In the genomic region with DNA sequence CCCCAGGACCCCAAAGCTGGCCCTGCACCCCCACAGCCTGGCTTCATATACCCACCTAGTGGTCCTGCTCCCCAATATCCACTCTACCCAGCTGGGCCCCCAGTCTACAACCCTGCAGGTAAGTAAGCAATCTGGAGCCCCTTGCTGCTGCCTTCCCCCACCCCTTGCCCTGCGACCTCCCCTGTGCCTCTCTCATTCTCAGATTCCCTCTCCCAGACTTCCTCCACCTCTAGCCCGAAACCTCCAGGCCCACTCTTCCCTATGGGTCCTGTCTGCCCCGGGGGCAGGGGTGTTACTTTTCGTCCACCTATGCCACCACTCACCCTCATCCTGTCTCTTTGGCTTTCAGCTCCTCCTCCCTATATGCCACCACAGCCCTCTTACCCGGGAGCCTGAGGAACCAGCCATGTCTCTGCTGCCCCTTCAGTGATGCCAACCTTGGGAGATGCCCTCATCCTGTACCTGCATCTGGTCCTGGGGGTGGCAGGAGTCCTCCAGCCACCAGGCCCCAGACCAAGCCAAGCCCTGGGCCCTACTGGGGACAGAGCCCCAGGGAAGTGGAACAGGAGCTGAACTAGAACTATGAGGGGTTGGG, we compare ENCODE assay signal across 21 cellular contexts. TPM values are rescaled to one million over a fixed set of nuclear protein-coding genes. Genes with fewer than 3 reads are reported as not detected.
A peak's percentile ranks its signal among the peaks of the same experiment; 100 is the strongest.
DNase-seq lines count a peak whose midpoint lies in the region; ATAC-seq and TF ChIP-seq lines count a peak whose summit lies in the region.
"Had no signal": no experiment of that assay in that cellular context is flagged by ENCODE, and none has a peak within 500 bp of the region (broad histone marks: within the 10 kb centered on the region; RNA-seq: fewer than 3 reads in every experiment).

No MANE protein-coding gene starts in this region.

- intact Hi-C loops in esophagus muscularis mucosa (cut with DNase I) (no loop called here), psoas muscle (cut with DNase I) (loop anchor here in 1 of 2 donors (10.0 kb wide), 1 partner anchor 243 kb away; no protein-coding TSS in a partner anchor), tibial artery (cut with DNase I; ENCODE audit: low total_unique reads) (no loop called here)

- no peak for DNase-seq in esophagus muscularis mucosa (ENCODE audit: extremely low spot score)
- DNase-seq in psoas muscle: no peak
- peak; percentile 19 to 64 for DNase-seq in tibial artery
- DNase-seq in ecto neural progenitor cell (ENCODE audit: low spot score): no peak
- DNase-seq in Peyer's patch: no peak
- no peak for DNase-seq in activated naive CD4-positive, alpha-beta T cell treated with anti-CD3 and anti-CD28 coated beads, Interleukin-2, amount 50 U/mL, for 16 hours
- DNase-seq: ACHN, AML-193, DND-41, Karpas-422, NCI-H1048, NCI-H1436 treated with DMSO at 0.1 percent for 48 hours, NCI-H2029, NCI-H526 had no signal

- H3K27me3 ChIP-seq in esophagus muscularis mucosa (no peaks in the 10 kb centered on the region), psoas muscle (ENCODE audit: insufficient read depth in 3 of 3, low read length in 2 of 3) (no peaks in the 10 kb centered on the region), tibial artery (no peaks in the 10 kb centered on the region), Peyer's patch (peaks cover 0 to 4% of the 10 kb centered on the region in 2 donors)
- H3K27me3 ChIP-seq: SJSA1 had no signal

- H3K4me3 ChIP-seq in esophagus muscularis mucosa (no peak overlapping the region), psoas muscle (peak overlapping the region; percentile 79), tibial artery (no peak overlapping the region), Peyer's patch (no peak overlapping the region)
- H3K4me3 ChIP-seq: HAP-1, PC-9, SJSA1 had no signal

- no peak for TF ChIP-seq POLR2A in esophagus muscularis mucosa (IDR thresholded peaks at IDR 0.05; ENCODE audit: low read depth)
- no peak for TF ChIP-seq POLR2A in Peyer's patch (IDR thresholded peaks at IDR 0.05)

- ATAC-seq in psoas muscle: no peak

- TF ChIP-seq EP300 in esophagus muscularis mucosa (IDR thresholded peaks at IDR 0.05): no peak

- H3K4me1 ChIP-seq in esophagus muscularis mucosa: peaks cover 25 to 87% (median 87%) of the 10 kb centered on the region in 4 donors
- H3K4me1 ChIP-seq in psoas muscle: peaks cover 70% of the 10 kb centered on the region
- H3K4me1 ChIP-seq in tibial artery: peaks cover 0 to 80% (median 54%) of the 10 kb centered on the region in 4 donors
- peaks cover 0 to 22% (median 5%) of the 10 kb centered on the region in 4 donors for H3K4me1 ChIP-seq in Peyer's patch

- 79% methylated on average over 5 of the region's 5 CpGs for WGBS in esophagus muscularis mucosa
- WGBS in psoas muscle, 3 donors: 57 to 83% (median 65%) methylated on average over 5 of the region's 5 CpGs

- TF ChIP-seq CTCF in esophagus muscularis mucosa (IDR thresholded peaks at IDR 0.05) (no peak), psoas muscle (IDR thresholded peaks at IDR 0.05) (no peak), tibial artery (IDR thresholded peaks at IDR 0.05) (no peak), Peyer's patch (IDR thresholded peaks at IDR 0.05) (no peak)

- H3K36me3 ChIP-seq in esophagus muscularis mucosa (peaks cover 0 to 14% (median 9%) of the 10 kb centered on the region in 4 donors), psoas muscle (ENCODE audit: insufficient read depth in 1 of 2, low read depth in 1 of 2) (peaks cover 0 to 23% of the 10 kb centered on the region in 2 donors), tibial artery (peaks cover 3 to 13% (median 5%) of the 10 kb centered on the region in 3 donors), Peyer's patch (no peaks in the 10 kb centered on the region)
- H3K36me3 ChIP-seq: HAP-1 had no signal

- H3K9me3 ChIP-seq in esophagus muscularis mucosa (no peaks in the 10 kb centered on the region), psoas muscle (no peaks in the 10 kb centered on the region), tibial artery (no peaks in the 10 kb centered on the region), Peyer's patch (no peaks in the 10 kb centered on the region)
- H3K9me3 ChIP-seq: HAP-1, SJSA1 had no signal

- H3K27ac ChIP-seq in angular gyrus (ENCODE audit: low read depth, low read length) (peak overlapping the region; percentile 42), esophagus muscularis mucosa (replicated peaks in 1 of 4) (peak overlapping the region; percentile 89 to 95 (median 92)), psoas muscle (peak overlapping the region; percentile 95), tibial artery (peak overlapping the region; percentile 76 to 95), Peyer's patch (no peak overlapping the region)
- H3K27ac ChIP-seq: C4-2B, PC-9, SJSA1 had no signal

RNA-seq across cellular contexts. Expression of a gene that starts 2.9 kb away (rescaled TPM):
- total RNA-seq in esophagus muscularis mucosa: 10 to 100 TPM; 20.3 to 31.0 (median 28.5) TPM
- 100 to 1,000 TPM; 105 to 157 (median 137) TPM for total RNA-seq in psoas muscle
- 100 to 1,000 TPM in 2 of 3 donors, 10 to 100 TPM in 1; 74.8 to 264 (median 151) TPM for polyA plus RNA-seq in psoas muscle
- total RNA-seq in Peyer's patch: 10 to 100 TPM in 1 of 4 donors, 1 to 10 TPM in 3; 2.9 to 10.7 (median 4.8) TPM

RNA-seq across cellular contexts. Expression of a gene that starts 54.8 kb away (rescaled TPM):
- total RNA-seq in esophagus muscularis mucosa (1,000 to 10,000 TPM; 1,021 to 1,618 (median 1,290) TPM), psoas muscle (10 to 100 TPM; 12.8 to 45.4 (median 24.6) TPM), Peyer's patch (10 to 100 TPM in 3 of 4 donors, 1 to 10 TPM in 1; 10.0 to 70.1 (median 32.6) TPM)
- polyA plus RNA-seq in psoas muscle: 10 to 100 TPM in 2 of 3 donors, 1 to 10 TPM in 1; 4.9 to 15.5 (median 11.4) TPM
- total RNA-seq: MCF 10A had no signal
- polyA plus RNA-seq: IgD-negative memory B cell had no signal

Comparison
In these comparisons a context has a peak if more than half of its experiments do, and no peak if none do; other contexts are left out.
1. H3K27ac ChIP-seq: peak in angular gyrus (single experiment), esophagus muscularis mucosa (4 of 4), psoas muscle (single experiment) and tibial artery (2 of 2); none in Peyer's patch (0 of 4).
2. DNase-seq: peak in tibial artery (2 of 2); none in esophagus muscularis mucosa (single experiment), psoas muscle (0 of 2), ecto neural progenitor cell (single experiment), Peyer's patch (0 of 3) and activated naive CD4-positive, alpha-beta T cell treated with anti-CD3 and anti-CD28 coated beads, Interleukin-2, amount 50 U/mL, for 16 hours (single experiment).
3. RNA of a gene that starts 54.8 kb away (total RNA-seq): 1,021 to 1,618 TPM in esophagus muscularis mucosa; 10.0 to 70.1 TPM in Peyer's patch and 12.8 to 45.4 TPM in psoas muscle; every median in the first group is over 10 times any median in the second.